In the genomic region with DNA sequence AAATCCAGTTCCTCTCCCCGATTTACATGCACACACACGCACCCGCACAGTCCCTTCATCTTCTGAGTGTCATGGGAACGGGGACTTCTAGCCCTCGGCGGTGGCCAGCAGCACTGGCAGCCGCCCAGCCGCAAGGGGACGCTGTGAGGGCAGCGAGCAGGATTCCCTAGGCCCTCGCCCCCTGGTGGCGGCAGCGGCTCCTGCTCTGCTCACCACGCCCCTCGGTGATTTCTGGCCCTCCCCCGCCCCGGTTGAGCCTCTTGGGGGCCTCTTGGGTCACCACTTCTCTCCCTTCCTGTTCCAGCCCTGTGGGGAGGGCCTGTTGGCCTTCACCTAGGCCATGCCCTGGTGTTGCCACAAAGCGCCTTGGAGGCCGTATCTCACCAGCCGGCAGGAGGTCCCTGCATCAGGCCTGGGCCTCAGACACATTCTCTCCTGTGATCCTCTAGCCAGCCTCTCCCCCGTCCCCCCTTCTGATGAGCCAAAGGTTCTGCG, we compare ENCODE assay signal across 8 cellular contexts.
DNase-seq lines count a peak whose midpoint lies in the region; ATAC-seq and TF ChIP-seq lines count a peak whose summit lies in the region.

No MANE protein-coding gene starts in this region.

- H3K27me3 ChIP-seq in DND-41 (ENCODE audit: insufficient read depth, low read length, poor library complexity) (no peaks in the 10 kb centered on the region), dorsolateral prefrontal cortex (no peaks in the 10 kb centered on the region)

- H4K20me1 ChIP-seq in DND-41 (ENCODE audit: insufficient read depth, low read length) = no peaks in the 10 kb centered on the region

- no peak overlapping the region for H2AFZ ChIP-seq in DND-41 (ENCODE audit: low read depth, low read length)

- intact Hi-C loops in dorsolateral prefrontal cortex (cut with DNase I) = loop anchor here in 1 of 2 donors (5.0 kb wide), 1 partner anchor 49 kb away; no protein-coding TSS in a partner anchor

- H3K4me3 ChIP-seq in DND-41 (ENCODE audit: low read depth in 1 of 2, low read length in 2 of 2) = no peak overlapping the region
- peak overlapping the region in 39 of 59 donors; percentile 10 to 64 (median 51) for H3K4me3 ChIP-seq in dorsolateral prefrontal cortex

- DNase-seq in DND-41 (peak; percentile 63), NCI-H526 (lab: John Stamatoyannopoulos, UW) (peak; percentile 41 to 92), dorsolateral prefrontal cortex (peak in 8 of 10 donors; percentile 29 to 67 (median 49)), mesenteric fat pad (ENCODE audit: low spot score) (peak; percentile 91), epidermal melanocyte (ENCODE audit: insufficient read length, low spot score) (no peak)
- peak; percentile 88 to 90 for DNase-seq in activated CD4-positive, alpha-beta T cell treated with anti-CD3 and anti-CD28 coated beads, Interleukin-2, amount 50 U/mL, for 48 hours
- DNase-seq in stimulated activated CD8-positive, alpha-beta memory T cell treated with anti-CD3 and anti-CD28 coated beads, Interleukin-4, amount 100 ng/mL, for 24 hours (ENCODE audit: low read depth) = peak; percentile 71

- H3K79me2 ChIP-seq in DND-41 (ENCODE audit: insufficient read depth, low read length) = no peaks in the 10 kb centered on the region

- no peaks in the 10 kb centered on the region for H3K9me3 ChIP-seq in DND-41 (ENCODE audit: insufficient read depth, low read length, severe bottlenecking)

- H3K36me3 ChIP-seq in DND-41 (ENCODE audit: insufficient read depth, low read length) = no peaks in the 10 kb centered on the region

- peak; percentile 82 for ATAC-seq in DND-41 (ENCODE audit: insufficient read depth, low read depth)
- peak; percentile 60 for ATAC-seq in HG02763 (IDR thresholded peaks at IDR 0.05; ENCODE audit: unreplicated experiment)

- peak; percentile 74 for TF ChIP-seq CTCF in DND-41 (IDR thresholded peaks at IDR 0.05; ENCODE audit: borderline replicate concordance, extremely low read depth, low read length, poor library complexity, severe bottlenecking)
- peak in 55 of 56 donors; percentile 35 to 93 (median 75) for TF ChIP-seq CTCF in dorsolateral prefrontal cortex (IDR thresholded peaks at IDR 0.05 in 54 of 56, conservative IDR thresholded peaks at IDR 0.05 in 2 of 56; ENCODE audit: low read depth in 1 of 56, partially characterized antibody in 56 of 56)

- H3K4me1 ChIP-seq in DND-41 (ENCODE audit: insufficient read depth, low read length) = no peaks in the 10 kb centered on the region

- H3K9ac ChIP-seq in DND-41 (ENCODE audit: low read depth, low read length) = no peak overlapping the region

- H3K27ac ChIP-seq in DND-41 (ENCODE audit: low read length) (no peak overlapping the region), dorsolateral prefrontal cortex (peak overlapping the region in 3 of 59 donors; percentile 55 to 79 (median 75))

- no peak overlapping the region for H3K4me2 ChIP-seq in DND-41 (ENCODE audit: insufficient read depth, low read length)

Comparison
In these comparisons a context has a peak if more than half of its experiments do, and no peak if none do; other contexts are left out.
1. H3K4me3 ChIP-seq: peak in dorsolateral prefrontal cortex (39 of 59); none in DND-41 (0 of 2).